ENCODE assay signal across 8 cellular contexts in the genomic region with DNA sequence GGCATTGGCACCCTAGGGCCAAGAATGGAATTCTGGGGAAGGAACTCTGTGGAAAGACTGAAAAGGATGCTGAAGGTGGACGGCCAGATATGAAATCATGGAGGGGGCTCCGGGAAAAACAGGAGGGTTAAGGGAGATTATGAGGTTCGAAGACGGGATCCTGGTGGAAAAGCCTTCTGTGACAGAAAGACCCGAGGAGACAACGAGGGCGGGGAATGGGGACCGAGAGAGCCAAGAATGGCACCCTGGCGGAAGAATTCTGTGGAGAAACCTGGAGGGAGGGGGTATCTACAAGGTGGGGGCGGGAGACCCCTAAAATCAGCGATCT. TPM values are rescaled to one million over a fixed set of nuclear protein-coding genes. Genes with fewer than 3 reads are reported as not detected.
DNase-seq lines count a peak whose midpoint lies in the region; TF ChIP-seq lines count a peak whose summit lies in the region.

No MANE protein-coding gene starts in this region.

- H3K4me1 Mint-ChIP-seq in HFFc6 (ENCODE audit: low read depth) (peaks cover 48% of the 10 kb centered on the region), mesothelial cell of epicardium (peaks cover 25% of the 10 kb centered on the region)

- TF ChIP-seq CTCF in 22Rv1 (IDR thresholded peaks at IDR 0.05): no peak
- no peak for TF ChIP-seq CTCF in HFFc6 (IDR thresholded peaks at IDR 0.05)
- TF ChIP-seq CTCF in astrocyte of the cerebellum (IDR thresholded peaks at IDR 0.05; ENCODE audit: low read depth, low read length, missing control alignments): no peak
- no peak for TF ChIP-seq CTCF in mesothelial cell of epicardium (IDR thresholded peaks at IDR 0.05; ENCODE audit: unreplicated experiment)

- H3K27me3 Mint-ChIP-seq in HFFc6 (ENCODE audit: insufficient read depth) (no peaks in the 10 kb centered on the region), mesothelial cell of epicardium (ENCODE audit: low read depth) (no peaks in the 10 kb centered on the region)

- H3K27ac ChIP-seq in 22Rv1: peak overlapping the region; percentile 91

- H3K4me3 Mint-ChIP-seq in HFFc6: peak overlapping the region; percentile 99
- peak overlapping the region; percentile 95 for H3K4me3 Mint-ChIP-seq in mesothelial cell of epicardium

- no peaks in the 10 kb centered on the region for H3K9me3 Mint-ChIP-seq in HFFc6
- H3K9me3 Mint-ChIP-seq in mesothelial cell of epicardium: no peaks in the 10 kb centered on the region

- H3K27ac Mint-ChIP-seq in HFFc6 (peak overlapping the region; percentile 86), mesothelial cell of epicardium (peak overlapping the region; percentile 97)

- in situ Hi-C loops in astrocyte of the cerebellum (cut with HindIII; ENCODE audit: low sequenced_read_pairs): no loop called here

- peak overlapping the region; percentile 90 for H3K4me3 ChIP-seq in astrocyte of the cerebellum (ENCODE audit: low read depth, low read length)

- H3K36me3 Mint-ChIP-seq in HFFc6 (ENCODE audit: low read depth) (peaks cover 14% of the 10 kb centered on the region), mesothelial cell of epicardium (peaks cover 9% of the 10 kb centered on the region)

- no peak for DNase-seq in HFFc6
- no peak for DNase-seq in astrocyte of the cerebellum (ENCODE audit: low read depth)
- DNase-seq in mesothelial cell of epicardium (ENCODE audit: low spot score in 2 of 2, unreplicated experiment in 2 of 2): no peak
- DNase-seq in NCI-H146 (lab: John Stamatoyannopoulos, UW): no peak
- DNase-seq in NCI-H748 (lab: John Stamatoyannopoulos, UW; ENCODE audit: unreplicated experiment): no peak
- DNase-seq in kidney glomerular epithelial cell (lab: John Stamatoyannopoulos, UW): no peak
- DNase-seq in DMS153 (lab: John Stamatoyannopoulos, UW): no peak

RNA-seq across cellular contexts. Expression of a gene that starts 0.4 kb away (rescaled TPM):
- 10 to 100 TPM; 15.2 to 19.8 (median 18.0) TPM for total RNA-seq in HFFc6 (2021; fragmentation: NEBNext Ultra II Directional; extraction: Animal tissue kit (Norgen Biotek cat#: 25700))
- total RNA-seq in mesothelial cell of epicardium: 12.1 to 13.2 TPM (median 12.6 TPM) in 3 replicates

RNA-seq across cellular contexts. Expression of a gene that starts 0.5 kb away (rescaled TPM):
- total RNA-seq in HFFc6 (2021; fragmentation: NEBNext Ultra II Directional; extraction: Animal tissue kit (Norgen Biotek cat#: 25700)): 10 to 100 TPM in 5 of 6 experiments, 1 to 10 TPM in 1; 7.6 to 14.2 (median 13.8) TPM
- 10.2 to 11.4 TPM (median 11.3 TPM) in 3 replicates for total RNA-seq in mesothelial cell of epicardium

RNA-seq across cellular contexts. Expression of a gene that starts 38.6 kb away (rescaled TPM):
- under 1 TPM in 1 of 6 experiments, not detected in 5; 0.08 TPM for total RNA-seq in HFFc6 (2021; fragmentation: NEBNext Ultra II Directional; extraction: Animal tissue kit (Norgen Biotek cat#: 25700))
- 4.2 to 4.7 TPM (median 4.4 TPM) in 3 replicates for total RNA-seq in mesothelial cell of epicardium

RNA-seq across cellular contexts. Expression of a gene that starts 56.0 kb away (rescaled TPM):
- total RNA-seq in HFFc6 (2021; fragmentation: NEBNext Ultra II Directional; extraction: Animal tissue kit (Norgen Biotek cat#: 25700)): 10 to 100 TPM; 30.0 to 39.9 (median 36.9) TPM
- total RNA-seq in mesothelial cell of epicardium: 51.0 to 58.1 TPM (median 54.8 TPM) in 3 replicates
